In genomic region chr4:75844151-75844662, GRCh38 we compare ENCODE assay signal across 13 cellular contexts. TPM values are rescaled to one million over a fixed set of nuclear protein-coding genes. Genes with fewer than 3 reads are reported as not detected.
DNase-seq lines count a peak whose midpoint lies in the region; ATAC-seq and TF ChIP-seq lines count a peak whose summit lies in the region.
"Had no signal": no experiment of that assay in that cellular context is flagged by ENCODE, and none has a peak within 500 bp of the region (broad histone marks: within the 10 kb centered on the region; RNA-seq: fewer than 3 reads in every experiment).

No MANE protein-coding gene starts in this region.

- H3K9me3 Mint-ChIP-seq in chondrocyte (ENCODE audit: low read depth), result no peaks in the 10 kb centered on the region
- no peaks in the 10 kb centered on the region for H3K9me3 Mint-ChIP-seq in activated CD4-positive, alpha-beta T cell treated with anti-CD3 and anti-CD28 coated beads for 36 hours (ENCODE audit: low read depth)
- H3K9me3 Mint-ChIP-seq in activated T-helper 17 cell treated with anti-CD3 and anti-CD28 coated beads, Interleukin-2, amount 50 U/mL, for 72 hours, result no peaks in the 10 kb centered on the region

- H3K9me3 ChIP-seq in vagina, result no peaks in the 10 kb centered on the region
- H3K9me3 ChIP-seq: BLaER1, colonic mucosa, tibial artery had no signal

- POLR2A ChIA-PET in activated CD4-positive, alpha-beta T cell treated with anti-CD3 and anti-CD28 coated beads for 36 hours (lab: Charles Lee), result no interaction called here

- no peak overlapping the region for H3K4me3 Mint-ChIP-seq in chondrocyte (ENCODE audit: unreplicated experiment)
- H3K4me3 Mint-ChIP-seq in activated CD4-positive, alpha-beta T cell treated with anti-CD3 and anti-CD28 coated beads for 36 hours, result no peak overlapping the region
- H3K4me3 Mint-ChIP-seq in activated T-helper 17 cell treated with anti-CD3 and anti-CD28 coated beads, Interleukin-2, amount 50 U/mL, for 72 hours, result no peak overlapping the region

- DNase-seq in left cardiac atrium (no peak), cardiac septum (ENCODE audit: low spot score) (no peak), chondrocyte (ENCODE audit: low spot score) (no peak), medulla oblongata (ENCODE audit: extremely low spot score) (peak; percentile 41), vagina (ENCODE audit: extremely low spot score in 2 of 2) (no peak), posterior cingulate gyrus (no peak)
- no peak for DNase-seq in activated CD4-positive, alpha-beta T cell treated with anti-CD3 and anti-CD28 coated beads for 36 hours
- DNase-seq: activated CD8-positive, alpha-beta memory T cell treated with anti-CD3 and anti-CD28 coated beads, Interleukin-2, amount 50 U/mL, for 4 hours; colonic mucosa; T-helper 1 cell had no signal

- H3K27ac ChIP-seq in vagina, result peak overlapping the region; percentile 4
- H3K27ac ChIP-seq: BLaER1, colonic mucosa had no signal

- no peak for TF ChIP-seq CTCF in chondrocyte (IDR thresholded peaks at IDR 0.05)
- no peak for TF ChIP-seq CTCF in vagina (IDR thresholded peaks at IDR 0.05)

- peaks cover 9% of the 10 kb centered on the region for H3K4me1 ChIP-seq in vagina
- H3K4me1 ChIP-seq: BLaER1, colonic mucosa had no signal

- H3K36me3 ChIP-seq in vagina, result no peaks in the 10 kb centered on the region
- H3K36me3 ChIP-seq: BLaER1, colonic mucosa, tibial artery had no signal

- H3K27me3 ChIP-seq in vagina, result no peaks in the 10 kb centered on the region
- H3K27me3 ChIP-seq: BLaER1, colonic mucosa, tibial artery had no signal

- H3K36me3 Mint-ChIP-seq in chondrocyte (ENCODE audit: low read depth), result no peaks in the 10 kb centered on the region
- H3K36me3 Mint-ChIP-seq in activated CD4-positive, alpha-beta T cell treated with anti-CD3 and anti-CD28 coated beads for 36 hours (ENCODE audit: low read depth), result no peaks in the 10 kb centered on the region
- no peaks in the 10 kb centered on the region for H3K36me3 Mint-ChIP-seq in activated T-helper 17 cell treated with anti-CD3 and anti-CD28 coated beads, Interleukin-2, amount 50 U/mL, for 72 hours (ENCODE audit: low read depth)

- H3K4me1 Mint-ChIP-seq in chondrocyte (ENCODE audit: low read depth), result peaks cover 42% of the 10 kb centered on the region
- H3K4me1 Mint-ChIP-seq in activated CD4-positive, alpha-beta T cell treated with anti-CD3 and anti-CD28 coated beads for 36 hours, result peaks cover 4% of the 10 kb centered on the region
- H3K4me1 Mint-ChIP-seq in activated T-helper 17 cell treated with anti-CD3 and anti-CD28 coated beads, Interleukin-2, amount 50 U/mL, for 72 hours, result peaks cover 5% of the 10 kb centered on the region

- intact Hi-C loops in left cardiac atrium (cut with DNase I), result no loop called here
- intact Hi-C loops in cardiac septum (cut with DNase I), result no loop called here
- intact Hi-C loops in vagina (cut with DNase I), result no loop called here
- intact Hi-C loops in posterior cingulate gyrus (cut with DNase I), result loop anchor here (10.0 kb wide), 1 partner anchor 119 kb away; the partner anchor contains the start of gene USO1
- intact Hi-C loops in activated CD4-positive, alpha-beta T cell treated with anti-CD3 and anti-CD28 coated beads for 36 hours (cut with DNase I, micrococcal nuclease), result no loop called here

- no peak overlapping the region for H3K4me3 ChIP-seq in vagina
- H3K4me3 ChIP-seq: BLaER1, colonic mucosa, tibial artery had no signal

- no peak for TF ChIP-seq POLR2A in vagina (IDR thresholded peaks at IDR 0.05)

- peak overlapping the region; percentile 87 for H3K27ac Mint-ChIP-seq in chondrocyte (ENCODE audit: unreplicated experiment)
- H3K27ac Mint-ChIP-seq in activated CD4-positive, alpha-beta T cell treated with anti-CD3 and anti-CD28 coated beads for 36 hours, result no peak overlapping the region
- H3K27ac Mint-ChIP-seq in activated T-helper 17 cell treated with anti-CD3 and anti-CD28 coated beads, Interleukin-2, amount 50 U/mL, for 72 hours, result no peak overlapping the region

- CTCF ChIA-PET in activated CD4-positive, alpha-beta T cell treated with anti-CD3 and anti-CD28 coated beads for 36 hours (lab: Charles Lee), result interaction anchor here (0.8 kb wide), 1 partner anchor 44 kb away, joined by 3 read pairs; no protein-coding TSS in a partner anchor

- no peaks in the 10 kb centered on the region for H3K27me3 Mint-ChIP-seq in chondrocyte (ENCODE audit: low read depth)
- H3K27me3 Mint-ChIP-seq in activated CD4-positive, alpha-beta T cell treated with anti-CD3 and anti-CD28 coated beads for 36 hours, result no peaks in the 10 kb centered on the region
- no peaks in the 10 kb centered on the region for H3K27me3 Mint-ChIP-seq in activated T-helper 17 cell treated with anti-CD3 and anti-CD28 coated beads, Interleukin-2, amount 50 U/mL, for 72 hours

- ATAC-seq in left cardiac atrium, result peak; percentile 35 to 75
- no peak for ATAC-seq in activated CD4-positive, alpha-beta T cell treated with anti-CD3 and anti-CD28 coated beads for 36 hours
- ATAC-seq in activated T-helper 17 cell treated with anti-CD3 and anti-CD28 coated beads, Interleukin-2, amount 50 U/mL, for 72 hours (replicated peaks), result no peak

RNA-seq across cellular contexts. Expression of gene PPEF2, which starts 58.0 kb away (rescaled TPM):
- not detected for total RNA-seq in left cardiac atrium
- not detected for total RNA-seq in cardiac septum
- not detected in 3 replicates for total RNA-seq in chondrocyte
- total RNA-seq in vagina, result not detected
- total RNA-seq in activated CD4-positive, alpha-beta T cell treated with anti-CD3 and anti-CD28 coated beads for 36 hours, result under 1 TPM; 0.09 to 0.14 TPM
- under 1 TPM in 1 of 2 donors, not detected in 1; 0.24 TPM for total RNA-seq in activated T-helper 17 cell treated with anti-CD3 and anti-CD28 coated beads, Interleukin-2, amount 50 U/mL, for 72 hours
- total RNA-seq: colonic mucosa had no signal

Comparison
In these comparisons a context has a peak if more than half of its experiments do, and no peak if none do; other contexts are left out.
1. ATAC-seq: peak in left cardiac atrium (2 of 2); none in activated CD4-positive, alpha-beta T cell treated with anti-CD3 and anti-CD28 coated beads for 36 hours (single experiment) and activated T-helper 17 cell treated with anti-CD3 and anti-CD28 coated beads, Interleukin-2, amount 50 U/mL, for 72 hours (single experiment).